ENCODE assay signal across 20 cellular contexts in genomic region chr13:102190930-102191329, GRCh38.
A peak's percentile ranks its signal among the peaks of the same experiment; 100 is the strongest.
DNase-seq lines count a peak whose midpoint lies in the region; ATAC-seq, FAIRE-seq and TF ChIP-seq lines count a peak whose summit lies in the region.
"Had no signal": no experiment of that assay in that cellular context is flagged by ENCODE, and none has a peak within 500 bp of the region (broad histone marks: within the 10 kb centered on the region; RNA-seq: fewer than 3 reads in every experiment).

No MANE protein-coding gene starts in this region.

- POLR2A ChIA-PET in IMR-90 (lab: Charles Lee; ENCODE audit: unreplicated experiment): no interaction called here

- H3K27ac Mint-ChIP-seq in activated T-helper 1 cell treated with anti-CD3 and anti-CD28 coated beads, Interleukin-12 subunit alpha, Interleukin-12 subunit beta, Interleukin-2, Interleukin-4 antibody, amounts not matched to agents 30 ng/mL and 10 ng/mL and 1 ng/mL, durations not matched to agents 14 hours and 24 hours and 36 hours: no peak overlapping the region
- H3K27ac Mint-ChIP-seq in mesothelial cell of epicardium: no peak overlapping the region
- H3K27ac Mint-ChIP-seq: CD14-positive monocyte; CD4-positive, alpha-beta memory T cell; GM23338 had no signal

- TF ChIP-seq CTCF in IMR-90 (conservative IDR thresholded peaks at IDR 0.05; ENCODE audit: low read depth, low read length) (no peak), RWPE2 (IDR thresholded peaks at IDR 0.05; ENCODE audit: poor library complexity, severe bottlenecking) (no peak), keratinocyte (optimal IDR thresholded peaks at IDR 0.05 in 1 of 3, IDR thresholded peaks at IDR 0.05 in 1 of 3, conservative IDR thresholded peaks at IDR 0.05 in 1 of 3; ENCODE audit: extremely low read depth in 1 of 3, insufficient read depth in 2 of 3, low read length in 3 of 3) (no peak), mesothelial cell of epicardium (IDR thresholded peaks at IDR 0.05; ENCODE audit: unreplicated experiment) (no peak)

- no peaks in the 10 kb centered on the region for H3K79me1 ChIP-seq in IMR-90 (ENCODE audit: low read depth in 1 of 2, low read length in 2 of 2)

- no peaks in the 10 kb centered on the region for H3K36me3 Mint-ChIP-seq in activated T-helper 1 cell treated with anti-CD3 and anti-CD28 coated beads, Interleukin-12 subunit alpha, Interleukin-12 subunit beta, Interleukin-2, Interleukin-4 antibody, amounts not matched to agents 30 ng/mL and 10 ng/mL and 1 ng/mL, durations not matched to agents 14 hours and 24 hours and 36 hours (ENCODE audit: low read depth)
- H3K36me3 Mint-ChIP-seq in mesothelial cell of epicardium: no peaks in the 10 kb centered on the region
- H3K36me3 Mint-ChIP-seq: CD14-positive monocyte; CD4-positive, alpha-beta memory T cell had no signal

- no peak overlapping the region for H3K14ac ChIP-seq in IMR-90 (replicated peaks; ENCODE audit: low read depth, low read length)

- H4K91ac ChIP-seq in IMR-90 (ENCODE audit: insufficient read depth, low read depth, low read length): no peak overlapping the region

- no peak overlapping the region for H3K4me3 Mint-ChIP-seq in activated T-helper 1 cell treated with anti-CD3 and anti-CD28 coated beads, Interleukin-12 subunit alpha, Interleukin-12 subunit beta, Interleukin-2, Interleukin-4 antibody, amounts not matched to agents 30 ng/mL and 10 ng/mL and 1 ng/mL, durations not matched to agents 14 hours and 24 hours and 36 hours
- H3K4me3 Mint-ChIP-seq in mesothelial cell of epicardium: no peak overlapping the region
- H3K4me3 Mint-ChIP-seq: CD14-positive monocyte; CD4-positive, alpha-beta memory T cell; GM23338 had no signal

- TF ChIP-seq POLR2A in IMR-90 (IDR thresholded peaks at IDR 0.05; ENCODE audit: low read depth, low read length): no peak

- WGBS in IMR-90 (ENCODE audit: extremely low coverage in 2 of 2, insufficient read length in 1 of 2), 2 experiments: no CpG with 5 or more reads among the region's 2 CpGs

- H2BK15ac ChIP-seq in IMR-90 (ENCODE audit: low read depth, low read length): no peak overlapping the region

- H3K79me2 ChIP-seq in keratinocyte (ENCODE audit: control insufficient read depth, insufficient read depth, low read length): no peaks in the 10 kb centered on the region

- H3K4me2 ChIP-seq in IMR-90 (ENCODE audit: low read depth, low read length) (no peak overlapping the region), keratinocyte (ENCODE audit: control insufficient read depth, extremely low read depth, insufficient read depth, low read depth, low read length) (peak overlapping the region; percentile 11)
- H3K4me2 ChIP-seq: A549, BLaER1, GM23338 had no signal

- H3K9me3 ChIP-seq in IMR-90 (ENCODE audit: control insufficient read depth, insufficient read depth, low read length) (no peaks in the 10 kb centered on the region), RWPE2 (ENCODE audit: severe bottlenecking) (no peaks in the 10 kb centered on the region), keratinocyte (ENCODE audit: control insufficient read depth, low read depth, low read length) (no peaks in the 10 kb centered on the region)
- H3K9me3 ChIP-seq: A549, BLaER1 had no signal

- no peak overlapping the region for H3K23ac ChIP-seq in IMR-90 (ENCODE audit: low read depth, low read length)

- H3K18ac ChIP-seq in IMR-90 (ENCODE audit: low read depth, low read length): no peak overlapping the region

- H3K27me3 ChIP-seq in IMR-90 (ENCODE audit: control insufficient read depth, insufficient read depth, low read length) (no peaks in the 10 kb centered on the region), RWPE2 (ENCODE audit: insufficient read depth, poor library complexity, severe bottlenecking) (no peaks in the 10 kb centered on the region), keratinocyte (ENCODE audit: control insufficient read depth, extremely low read depth, insufficient read depth, low read length) (no peaks in the 10 kb centered on the region)
- H3K27me3 ChIP-seq: BLaER1 had no signal

- no peak overlapping the region for H3K9ac ChIP-seq in IMR-90 (ENCODE audit: low read depth, low read length)
- no peak overlapping the region for H3K9ac ChIP-seq in keratinocyte (ENCODE audit: control insufficient read depth, extremely low read depth, insufficient read depth, low read length)
- H3K9ac ChIP-seq: BLaER1 had no signal

- no peaks in the 10 kb centered on the region for H4K20me1 ChIP-seq in IMR-90 (ENCODE audit: insufficient read depth, low read length)
- no peaks in the 10 kb centered on the region for H4K20me1 ChIP-seq in keratinocyte (ENCODE audit: control insufficient read depth, extremely low read depth, insufficient read depth, low read length)
- H4K20me1 ChIP-seq: BLaER1 had no signal

- H3K27me3 Mint-ChIP-seq in activated T-helper 1 cell treated with anti-CD3 and anti-CD28 coated beads, Interleukin-12 subunit alpha, Interleukin-12 subunit beta, Interleukin-2, Interleukin-4 antibody, amounts not matched to agents 30 ng/mL and 10 ng/mL and 1 ng/mL, durations not matched to agents 14 hours and 24 hours and 36 hours (ENCODE audit: insufficient read depth): peaks cover 2% of the 10 kb centered on the region
- H3K27me3 Mint-ChIP-seq in mesothelial cell of epicardium (ENCODE audit: low read depth): peaks cover 5% of the 10 kb centered on the region
- H3K27me3 Mint-ChIP-seq: CD4-positive, alpha-beta memory T cell had no signal

- no peak overlapping the region for H2BK5ac ChIP-seq in IMR-90 (ENCODE audit: low read depth, low read length, poor library complexity, severe bottlenecking)

- no peak overlapping the region for H2AK9ac ChIP-seq in IMR-90 (replicated peaks; ENCODE audit: low read depth, low read length, poor library complexity)

- in situ Hi-C loops in IMR-90 (cut with MboI; ENCODE audit: low sequenced_read_pairs) (no loop called here), ACHN (cut with HindIII; ENCODE audit: low pct_ligation_motif_present, low pct_unique_long_range_greater_than_20kb, low sequenced_read_pairs) (no loop called here)

- dilution Hi-C loops in IMR-90 (cut with HindIII; ENCODE audit: low sequenced_read_pairs, unreplicated experiment) (no loop called here), keratinocyte (cut with MboI; ENCODE audit: extremely low pct_ligation_motif_present, low sequenced_read_pairs) (no loop called here)

- H2BK20ac ChIP-seq in IMR-90 (ENCODE audit: low read depth, low read length): no peak overlapping the region

- TF ChIP-seq RAD21 in IMR-90 (IDR thresholded peaks at IDR 0.05; ENCODE audit: low read length): no peak

- no peak overlapping the region for H4K8ac ChIP-seq in IMR-90 (ENCODE audit: low read depth in 2 of 2, low read length in 2 of 2)

- ATAC-seq in IMR-90 (ENCODE audit: low read depth) (no peak), RWPE2 (ENCODE audit: low read depth) (peak; percentile 30; the same call in 1 of the 3 replicates)
- ATAC-seq: A549, GM23338 had no signal

- intact Hi-C loops in IMR-90 (cut with micrococcal nuclease): no loop called here
- intact Hi-C loops in activated T-helper 1 cell treated with anti-CD3 and anti-CD28 coated beads, Interleukin-12 subunit alpha, Interleukin-12 subunit beta, Interleukin-2, Interleukin-4 antibody, amounts not matched to agents 30 ng/mL and 10 ng/mL and 1 ng/mL, durations not matched to agents 14 hours and 24 hours and 36 hours (cut with micrococcal nuclease): no loop called here

- H3K27ac ChIP-seq in IMR-90 (ENCODE audit: insufficient read depth, low read length) (no peak overlapping the region), RWPE2 (ENCODE audit: poor library complexity, severe bottlenecking) (peak overlapping the region; percentile 76), keratinocyte (ENCODE audit: control insufficient read depth, insufficient read depth, low read length) (peak overlapping the region; percentile 1)
- H3K27ac ChIP-seq: A549, BLaER1 had no signal

- H3K4me3 ChIP-seq in IMR-90 (ENCODE audit: insufficient read depth, low read depth, low read length): no peak overlapping the region
- H3K4me3 ChIP-seq in RWPE2 (ENCODE audit: severe bottlenecking): no peak overlapping the region
- peak overlapping the region in 1 of 3 experiments; percentile 1 for H3K4me3 ChIP-seq in keratinocyte (ENCODE audit: control insufficient read depth in 2 of 3, extremely low read depth in 1 of 3, insufficient read depth in 2 of 3, low read depth in 1 of 3, low read length in 3 of 3)
- H3K4me3 ChIP-seq: A549, BLaER1, GM23338 had no signal

- CTCF ChIA-PET in IMR-90 (lab: Yijun Ruan, JAX): no interaction called here

- H2AK5ac ChIP-seq in IMR-90 (ENCODE audit: low read depth, low read length): no peak overlapping the region

- BruUV-seq in IMR-90 (replicated peaks; lab: Mats Ljungman, UMichigan): no TSS peak

- peak overlapping the region; percentile 38; the same call in 1 of the 2 replicates for H2BK120ac ChIP-seq in IMR-90 (ENCODE audit: low read depth, low read length)

- H3K4me1 ChIP-seq in IMR-90 (ENCODE audit: control insufficient read depth, insufficient read depth, low read length) (peaks cover 4% of the 10 kb centered on the region; the same call in 1 of the 2 replicates), RWPE2 (ENCODE audit: insufficient read depth, poor library complexity, severe bottlenecking) (peaks cover 34% of the 10 kb centered on the region), keratinocyte (ENCODE audit: control insufficient read depth, extremely low read depth, insufficient read depth, low read length) (peaks cover 32% of the 10 kb centered on the region)
- H3K4me1 ChIP-seq: A549, BLaER1 had no signal

- no peak overlapping the region for H3K4ac ChIP-seq in IMR-90 (ENCODE audit: low read depth, low read length)

- 0 out of 2 replicates have a peak, but pooled peaks cover 4% of the 10 kb centered on the region for H3K9me1 ChIP-seq in IMR-90 (ENCODE audit: insufficient read depth, low read length)
- no peaks in the 10 kb centered on the region for H3K9me1 ChIP-seq in keratinocyte (ENCODE audit: control insufficient read depth, extremely low read depth, insufficient read depth, low read length)

- no peak overlapping the region for H4K5ac ChIP-seq in IMR-90 (ENCODE audit: low read depth, low read length)

- H2AFZ ChIP-seq in IMR-90 (replicated peaks; ENCODE audit: low read length, poor library complexity): no peak overlapping the region
- H2AFZ ChIP-seq in keratinocyte (ENCODE audit: control insufficient read depth, low read length): peak overlapping the region; percentile 10
- H2AFZ ChIP-seq: GM23338 had no signal

- H3K9me3 Mint-ChIP-seq in activated T-helper 1 cell treated with anti-CD3 and anti-CD28 coated beads, Interleukin-12 subunit alpha, Interleukin-12 subunit beta, Interleukin-2, Interleukin-4 antibody, amounts not matched to agents 30 ng/mL and 10 ng/mL and 1 ng/mL, durations not matched to agents 14 hours and 24 hours and 36 hours: no peaks in the 10 kb centered on the region
- no peaks in the 10 kb centered on the region for H3K9me3 Mint-ChIP-seq in mesothelial cell of epicardium
- H3K9me3 Mint-ChIP-seq: GM23338 had no signal

- no peak overlapping the region for H3K56ac ChIP-seq in IMR-90 (ENCODE audit: extremely low read depth, insufficient read depth, low read length)

- no peaks in the 10 kb centered on the region for H3K4me1 Mint-ChIP-seq in activated T-helper 1 cell treated with anti-CD3 and anti-CD28 coated beads, Interleukin-12 subunit alpha, Interleukin-12 subunit beta, Interleukin-2, Interleukin-4 antibody, amounts not matched to agents 30 ng/mL and 10 ng/mL and 1 ng/mL, durations not matched to agents 14 hours and 24 hours and 36 hours (ENCODE audit: low read depth)
- H3K4me1 Mint-ChIP-seq in mesothelial cell of epicardium: no peaks in the 10 kb centered on the region
- H3K4me1 Mint-ChIP-seq: CD14-positive monocyte had no signal

- peak; percentile 60 for DNase-seq in DMS153 (lab: John Stamatoyannopoulos, UW)
- DNase-seq in DMS153 treated with DMSO at 0.1 percent for 48 hours (lab: John Stamatoyannopoulos, UW; ENCODE audit: unreplicated experiment): no peak
- DNase-seq in IMR-90: no peak
- no peak for DNase-seq in RWPE2 (ENCODE audit: low spot score)
- DNase-seq in keratinocyte (ENCODE audit: low read depth, low spot score): no peak
- DNase-seq in activated T-helper 1 cell treated with anti-CD3 and anti-CD28 coated beads, Interleukin-12 subunit alpha, Interleukin-12 subunit beta, Interleukin-2, Interleukin-4 antibody, amounts not matched to agents 30 ng/mL and 10 ng/mL and 1 ng/mL, durations not matched to agents 14 hours and 24 hours and 36 hours (ENCODE audit: low spot score): no peak
- DNase-seq in ACHN: no peak
- no peak for DNase-seq in mesothelial cell of epicardium (ENCODE audit: low spot score in 2 of 2, unreplicated experiment in 2 of 2)
- DNase-seq: CD4-positive, alpha-beta memory T cell; DMS 273 treated with DMSO at 0.1 percent for 48 hours; DMS79; GDM1; HCEC 1CT had no signal

- H3K36me3 ChIP-seq in IMR-90 (ENCODE audit: control insufficient read depth, insufficient read depth, low read length) (no peaks in the 10 kb centered on the region), RWPE2 (ENCODE audit: low read depth) (no peaks in the 10 kb centered on the region), keratinocyte (ENCODE audit: control insufficient read depth in 2 of 2, extremely low read depth in 1 of 2, insufficient read depth in 2 of 2, low read length in 2 of 2) (no peaks in the 10 kb centered on the region)
- H3K36me3 ChIP-seq: BLaER1 had no signal

- FAIRE-seq in keratinocyte (lab: Jason Lieb, UNC): no peak
- FAIRE-seq: A549, GM12892, GM18507, H54 had no signal
